ENCODE assay signal across 15 cellular contexts in the genomic region with DNA sequence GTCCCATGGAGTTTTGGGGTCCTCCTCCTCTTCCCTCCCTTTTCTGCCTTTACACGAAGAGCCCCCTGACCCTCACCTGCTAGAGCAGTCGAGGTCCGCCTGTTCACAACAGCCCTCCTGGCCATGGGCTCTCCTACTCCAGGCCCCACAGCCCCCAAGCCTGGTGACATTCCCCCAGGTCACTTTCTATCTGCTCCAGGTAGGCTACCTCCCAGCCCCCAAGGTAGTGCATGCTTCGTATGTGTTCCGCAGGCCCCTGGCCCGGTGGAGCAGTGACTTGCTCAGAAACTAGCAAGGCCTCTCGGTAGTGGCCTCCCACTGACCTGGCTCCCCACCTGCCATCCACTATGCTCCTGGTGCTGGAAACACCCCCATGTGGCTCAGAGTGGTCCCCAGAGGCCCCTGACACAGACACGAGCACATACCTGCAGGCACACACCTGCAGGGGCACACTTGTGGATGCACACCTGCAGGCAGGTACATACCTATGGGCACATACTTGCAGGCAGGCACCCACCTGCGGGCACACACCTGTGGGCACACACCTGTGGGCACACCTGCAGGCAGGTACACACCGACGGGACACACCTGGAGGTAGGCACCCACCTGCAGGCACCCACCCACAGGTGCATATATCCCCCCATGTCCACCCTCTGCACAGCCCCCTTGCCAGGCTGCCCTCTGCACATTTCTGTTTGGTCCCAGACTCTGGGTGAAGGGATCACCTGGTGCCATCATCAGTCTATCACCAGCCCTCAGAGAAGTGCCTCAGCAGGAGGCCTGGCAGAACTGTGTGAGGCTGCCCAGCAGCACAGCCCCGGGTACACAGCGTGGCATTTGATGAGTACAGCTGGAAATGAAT.
"Had no signal": no experiment of that assay in that cellular context is flagged by ENCODE, and none has a peak within 500 bp of the region (broad histone marks: within the 10 kb centered on the region; RNA-seq: fewer than 3 reads in every experiment).

No MANE protein-coding gene starts in this region.

- H3K4me1 Mint-ChIP-seq: endodermal cell; immature natural killer cell; stimulated activated naive B cell treated with anti-CD40 and anti-IgM and Interleukin-4, amounts not matched to agents 10 μg/mL and 1 μg/mL and 100 μg/mL, for 72 hours had no signal

- H3K4me3 ChIP-seq: pancreas, smooth muscle cell had no signal

- H3K27me3 ChIP-seq: pancreas had no signal

- ATAC-seq: activated T-cell treated with anti-CD3 and anti-CD28 coated beads, Interleukin-2, amount 50 U/mL, for 4 hours; left cardiac atrium; stimulated activated naive B cell treated with anti-CD40 and anti-IgM and Interleukin-4, amounts not matched to agents 10 μg/mL and 1 μg/mL and 100 μg/mL, for 72 hours had no signal

- H3K9me3 Mint-ChIP-seq: activated CD4-positive, alpha-beta memory T cell treated with anti-CD3 and anti-CD28 coated beads for 36 hours; activated T-cell treated with anti-CD3 and anti-CD28 coated beads, Interleukin-2, amount 50 U/mL, for 4 hours; endodermal cell; neural crest cell had no signal

- H3K9me3 ChIP-seq: pancreas had no signal

- H3K4me1 ChIP-seq: pancreas had no signal

- DNase-seq: activated CD4-positive, alpha-beta memory T cell treated with anti-CD3 and anti-CD28 coated beads for 36 hours; activated CD4-positive, alpha-beta T cell treated with anti-CD3 and anti-CD28 coated beads for 1 hour; activated T-cell treated with anti-CD3 and anti-CD28 coated beads, Interleukin-2, amount 50 U/mL, for 4 hours; caudate nucleus; endodermal cell; erythroblast; immature natural killer cell; left cardiac atrium; mesenchymal stem cell; retina; stimulated activated naive B cell treated with anti-CD40 and anti-IgM and Interleukin-4, amounts not matched to agents 10 μg/mL and 1 μg/mL and 100 μg/mL, for 72 hours; trophoblast cell had no signal

- H3K27ac ChIP-seq: pancreas had no signal

- H3K4me3 Mint-ChIP-seq: activated CD4-positive, alpha-beta memory T cell treated with anti-CD3 and anti-CD28 coated beads for 36 hours; activated T-cell treated with anti-CD3 and anti-CD28 coated beads, Interleukin-2, amount 50 U/mL, for 4 hours; endodermal cell; immature natural killer cell; neural crest cell; stimulated activated naive B cell treated with anti-CD40 and anti-IgM and Interleukin-4, amounts not matched to agents 10 μg/mL and 1 μg/mL and 100 μg/mL, for 72 hours had no signal

- H3K36me3 ChIP-seq: pancreas had no signal

- H3K36me3 Mint-ChIP-seq: activated CD4-positive, alpha-beta memory T cell treated with anti-CD3 and anti-CD28 coated beads for 36 hours; immature natural killer cell; stimulated activated naive B cell treated with anti-CD40 and anti-IgM and Interleukin-4, amounts not matched to agents 10 μg/mL and 1 μg/mL and 100 μg/mL, for 72 hours had no signal

- H3K27ac Mint-ChIP-seq: activated CD4-positive, alpha-beta memory T cell treated with anti-CD3 and anti-CD28 coated beads for 36 hours; endodermal cell; immature natural killer cell; stimulated activated naive B cell treated with anti-CD40 and anti-IgM and Interleukin-4, amounts not matched to agents 10 μg/mL and 1 μg/mL and 100 μg/mL, for 72 hours had no signal

- H3K27me3 Mint-ChIP-seq: activated CD4-positive, alpha-beta memory T cell treated with anti-CD3 and anti-CD28 coated beads for 36 hours; stimulated activated naive B cell treated with anti-CD40 and anti-IgM and Interleukin-4, amounts not matched to agents 10 μg/mL and 1 μg/mL and 100 μg/mL, for 72 hours had no signal
